ENCODE assay signal across 8 cellular contexts in genomic region chr11:73335204-73335923, GRCh38. TPM values are rescaled to one million over a fixed set of nuclear protein-coding genes. Genes with fewer than 3 reads are reported as not detected.
DNase-seq lines count a peak whose midpoint lies in the region; ATAC-seq and TF ChIP-seq lines count a peak whose summit lies in the region.

No MANE protein-coding gene starts in this region.

- H3K27ac ChIP-seq in WERI-Rb-1, result peak overlapping the region; percentile 62
- H3K27ac ChIP-seq in breast epithelium, result peak overlapping the region; percentile 75 to 93

- H3K4me1 ChIP-seq in breast epithelium, result peaks cover 13 to 38% of the 10 kb centered on the region in 2 donors

- H3K9me3 ChIP-seq in WERI-Rb-1 (ENCODE audit: severe bottlenecking) (no peaks in the 10 kb centered on the region), breast epithelium (no peaks in the 10 kb centered on the region)

- peak; percentile 92 for TF ChIP-seq CTCF in WERI-Rb-1 (IDR thresholded peaks at IDR 0.05; ENCODE audit: low read depth, low read length)
- peak; percentile 93 to 94 (median 94) for TF ChIP-seq CTCF in breast epithelium (IDR thresholded peaks at IDR 0.05)
- peak; percentile 96 for TF ChIP-seq CTCF in kidney epithelial cell (IDR thresholded peaks at IDR 0.05; ENCODE audit: insufficient read depth, low read length, poor library complexity, severe bottlenecking)

- H3K36me3 ChIP-seq in WERI-Rb-1, result peaks cover 5% of the 10 kb centered on the region; the same call in 1 of the 2 replicates
- H3K36me3 ChIP-seq in breast epithelium, result no peaks in the 10 kb centered on the region
- no peaks in the 10 kb centered on the region for H3K36me3 ChIP-seq in kidney epithelial cell (ENCODE audit: control insufficient read depth, insufficient read depth, low read length)

- intact Hi-C loops in breast epithelium (cut with DNase I; ENCODE audit: low total_unique reads), result no loop called here

- no peak for TF ChIP-seq POLR2A in breast epithelium (IDR thresholded peaks at IDR 0.05)

- no peaks in the 10 kb centered on the region for H3K27me3 ChIP-seq in WERI-Rb-1 (ENCODE audit: insufficient read depth, low read depth, severe bottlenecking)
- H3K27me3 ChIP-seq in breast epithelium, result no peaks in the 10 kb centered on the region
- no peaks in the 10 kb centered on the region for H3K27me3 ChIP-seq in kidney epithelial cell (ENCODE audit: control insufficient read depth, insufficient read depth, low read length)

- no peak overlapping the region for H3K4me3 ChIP-seq in WERI-Rb-1 (ENCODE audit: low read depth, low read length)
- no peak overlapping the region for H3K4me3 ChIP-seq in breast epithelium
- H3K4me3 ChIP-seq in kidney epithelial cell (ENCODE audit: low read depth, low read length), result no peak overlapping the region

- ATAC-seq in HG02981 (IDR thresholded peaks at IDR 0.05; ENCODE audit: unreplicated experiment), result no peak

- DNase-seq in SIG-M5 treated with dmso at 0.1 percent for 504 hours (lab: John Stamatoyannopoulos, UW; ENCODE audit: unreplicated experiment), result peak; percentile 60
- DNase-seq in SIG-M5 (lab: John Stamatoyannopoulos, UW), result no peak
- DNase-seq in NCI-H2196 treated with DMSO at 0.1 percent for 48 hours (lab: John Stamatoyannopoulos, UW; ENCODE audit: unreplicated experiment), result peak; percentile 48
- peak; percentile 87 for DNase-seq in WERI-Rb-1
- peak; percentile 75 to 85 for DNase-seq in breast epithelium (ENCODE audit: low spot score in 2 of 2)
- DNase-seq in kidney epithelial cell (ENCODE audit: low read depth), result no peak
- DNase-seq in stimulated activated CD4-positive, alpha-beta T cell treated with anti-CD3 and anti-CD28 coated beads, Interleukin-15, amount 100 ng/mL, for 48 hours (ENCODE audit: low read depth in 2 of 2), result peak; percentile 47 to 62

RNA-seq across cellular contexts. Expression of gene ARHGEF17, which starts 27.3 kb away (rescaled TPM):
- 10 to 100 TPM; 28.8 to 54.7 (median 38.2) TPM for total RNA-seq in breast epithelium
- total RNA-seq in kidney epithelial cell, result 25.5 and 31.1 TPM in 2 replicates

RNA-seq across cellular contexts. Expression of gene RELT, which starts 40.8 kb away (rescaled TPM):
- 1 to 10 TPM; 2.2 to 3.7 (median 2.3) TPM for total RNA-seq in breast epithelium
- 7.5 and 8.0 TPM in 2 replicates for total RNA-seq in kidney epithelial cell

Comparison
In these comparisons a context has a peak if more than half of its experiments do, and no peak if none do; other contexts are left out.
1. DNase-seq: peak in SIG-M5 treated with dmso at 0.1 percent for 504 hours (single experiment), NCI-H2196 treated with DMSO at 0.1 percent for 48 hours (single experiment), WERI-Rb-1 (single experiment), breast epithelium (2 of 2) and stimulated activated CD4-positive, alpha-beta T cell treated with anti-CD3 and anti-CD28 coated beads, Interleukin-15, amount 100 ng/mL, for 48 hours (2 of 2); none in SIG-M5 (single experiment) and kidney epithelial cell (single experiment).
2. Peak in every context shown above with its lines, with median percentiles within 50 percentile points of each other: CTCF ChIP-seq.